Comparison of ENCODE assay signal across 20 cellular contexts in the genomic region with DNA sequence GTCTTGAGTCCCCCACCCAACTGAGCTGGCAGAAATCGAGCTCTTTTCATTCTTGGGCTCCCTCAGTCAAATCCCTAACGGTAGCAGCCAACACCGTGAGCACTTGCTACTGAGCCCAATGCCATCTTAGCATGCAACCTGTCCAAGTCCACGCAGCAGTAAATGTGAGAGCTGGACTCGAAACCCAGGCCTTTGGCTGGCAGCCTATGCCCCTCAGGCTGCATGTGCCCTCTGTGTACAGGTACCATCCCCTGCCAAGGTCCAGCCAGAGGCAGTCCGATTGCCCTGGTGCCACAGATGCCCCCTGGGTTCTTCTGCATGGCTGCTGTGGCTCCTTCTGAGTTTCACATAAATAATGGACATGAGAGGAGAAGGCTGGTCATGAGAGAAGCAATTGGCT. TPM values are rescaled to one million over a fixed set of nuclear protein-coding genes. Genes with fewer than 3 reads are reported as not detected.
DNase-seq lines count a peak whose midpoint lies in the region; ATAC-seq, FAIRE-seq and TF ChIP-seq lines count a peak whose summit lies in the region.
"Had no signal": no experiment of that assay in that cellular context is flagged by ENCODE, and none has a peak within 500 bp of the region (broad histone marks: within the 10 kb centered on the region; RNA-seq: fewer than 3 reads in every experiment).

No MANE protein-coding gene starts in this region.

- H3K4me3 ChIP-seq in effector memory CD4-positive, alpha-beta T cell (ENCODE audit: insufficient read depth, low read depth, low read length, poor library complexity, severe bottlenecking), result no peak overlapping the region
- H3K4me3 ChIP-seq in spleen, result peak overlapping the region in 1 of 8 donors; percentile 60
- H3K4me3 ChIP-seq in dorsolateral prefrontal cortex, result no peak overlapping the region

- H3K36me3 Mint-ChIP-seq in activated CD4-positive, alpha-beta T cell treated with anti-CD3 and anti-CD28 coated beads, Interleukin-2, amount 10 ng/mL, durations not matched to agents 24 days and 14 days (ENCODE audit: low read depth), result peaks cover 4% of the 10 kb centered on the region
- H3K36me3 Mint-ChIP-seq: activated naive CD8-positive, alpha-beta T cell had no signal

- intact Hi-C loops in activated CD4-positive, alpha-beta T cell treated with anti-CD3 and anti-CD28 coated beads, Interleukin-2, amount 10 ng/mL, durations not matched to agents 24 days and 14 days (cut with micrococcal nuclease), result loop anchor here (10.0 kb wide), 1 partner anchor 1345 kb away; no protein-coding TSS in a partner anchor
- intact Hi-C loops in spleen (cut with DNase I; ENCODE audit: low total_unique reads) (no loop called here), dorsolateral prefrontal cortex (cut with DNase I) (no loop called here)

- peaks cover 6% of the 10 kb centered on the region for H3K27me3 Mint-ChIP-seq in activated CD4-positive, alpha-beta T cell treated with anti-CD3 and anti-CD28 coated beads, Interleukin-2, amount 10 ng/mL, durations not matched to agents 24 days and 14 days

- DNase-seq in activated CD4-positive, alpha-beta T cell treated with anti-CD3 and anti-CD28 coated beads, Interleukin-2, amount 10 ng/mL, durations not matched to agents 24 days and 14 days, result peak; percentile 52
- DNase-seq in activated CD4-positive, alpha-beta T cell treated with anti-CD3 and anti-CD28 coated beads, Interleukin-2, amount 50 U/mL, for 1 hour, result no peak
- DNase-seq in GM12892 (ENCODE audit: insufficient read length) (no peak), spleen (peak; percentile 74), dorsolateral prefrontal cortex (no peak), DMS153 treated with DMSO at 0.1 percent for 48 hours (lab: John Stamatoyannopoulos, UW; ENCODE audit: unreplicated experiment) (no peak)
- no peak for DNase-seq in effector memory CD4-positive, alpha-beta T cell
- DNase-seq: activated CD4-positive, alpha-beta T cell treated with anti-CD3 and anti-CD28 coated beads, Interleukin-2, amount 50 U/mL, for 48 hours; GOT3; kidney; NCI-H1930; NCI-H526 treated with DMSO at 0.1 percent for 48 hours; stimulated activated CD4-positive, alpha-beta T cell treated with anti-CD3 and anti-CD28 coated beads, Interleukin-2, amount 100 ng/mL, for 48 hours had no signal

- no peaks in the 10 kb centered on the region for H3K27me3 ChIP-seq in effector memory CD4-positive, alpha-beta T cell (replicated peaks; ENCODE audit: control insufficient read depth, insufficient read depth, low read length, poor library complexity, severe bottlenecking)
- H3K27me3 ChIP-seq in spleen (replicated peaks in 1 of 7) (no peaks in the 10 kb centered on the region), dorsolateral prefrontal cortex (no peaks in the 10 kb centered on the region)

- no peaks in the 10 kb centered on the region for H3K9me3 ChIP-seq in effector memory CD4-positive, alpha-beta T cell (ENCODE audit: control insufficient read depth, low read length)
- H3K9me3 ChIP-seq in spleen, result no peaks in the 10 kb centered on the region

- H3K4me3 Mint-ChIP-seq in activated CD4-positive, alpha-beta T cell treated with anti-CD3 and anti-CD28 coated beads, Interleukin-2, amount 10 ng/mL, durations not matched to agents 24 days and 14 days, result no peak overlapping the region
- H3K4me3 Mint-ChIP-seq: activated naive CD8-positive, alpha-beta T cell had no signal

- TF ChIP-seq CTCF in spleen (IDR thresholded peaks at IDR 0.05 in 8 of 11, conservative IDR thresholded peaks at IDR 0.05 in 3 of 11) (no peak), dorsolateral prefrontal cortex (IDR thresholded peaks at IDR 0.05 in 54 of 56, conservative IDR thresholded peaks at IDR 0.05 in 2 of 56; ENCODE audit: low read depth in 1 of 56, partially characterized antibody in 56 of 56) (no peak)

- TF ChIP-seq POLR2A in GM12892 (IDR thresholded peaks at IDR 0.05; ENCODE audit: low read depth, low read length), result no peak
- no peak for TF ChIP-seq POLR2A in spleen (IDR thresholded peaks at IDR 0.05)

- no peaks in the 10 kb centered on the region for H3K36me3 ChIP-seq in effector memory CD4-positive, alpha-beta T cell (ENCODE audit: control insufficient read depth, insufficient read depth, low read length)
- no peaks in the 10 kb centered on the region for H3K36me3 ChIP-seq in spleen

- H3K9me3 Mint-ChIP-seq in activated CD4-positive, alpha-beta T cell treated with anti-CD3 and anti-CD28 coated beads, Interleukin-2, amount 10 ng/mL, durations not matched to agents 24 days and 14 days, result peaks cover 1% of the 10 kb centered on the region

- peak; percentile 17 for FAIRE-seq in GM12892 (lab: Jason Lieb, UNC)
- FAIRE-seq: kidney had no signal

- WGBS in spleen, 5 donors, result 84 to 91% (median 90%) methylated on average over 6 of the region's 6 CpGs

- no peak for ATAC-seq in HG03378 (IDR thresholded peaks at IDR 0.05; ENCODE audit: unreplicated experiment)

- H3K4me1 ChIP-seq in effector memory CD4-positive, alpha-beta T cell (ENCODE audit: control insufficient read depth, insufficient read depth, low read length, poor library complexity, severe bottlenecking), result peaks cover 19% of the 10 kb centered on the region
- peaks cover 26 to 81% (median 68%) of the 10 kb centered on the region in 6 donors for H3K4me1 ChIP-seq in spleen

- no peak overlapping the region for H3K27ac Mint-ChIP-seq in activated CD4-positive, alpha-beta T cell treated with anti-CD3 and anti-CD28 coated beads, Interleukin-2, amount 10 ng/mL, durations not matched to agents 24 days and 14 days
- H3K27ac Mint-ChIP-seq: activated naive CD8-positive, alpha-beta T cell had no signal

- peaks cover 47% of the 10 kb centered on the region for H3K4me1 Mint-ChIP-seq in activated CD4-positive, alpha-beta T cell treated with anti-CD3 and anti-CD28 coated beads, Interleukin-2, amount 10 ng/mL, durations not matched to agents 24 days and 14 days

- H3K27ac ChIP-seq in effector memory CD4-positive, alpha-beta T cell (ENCODE audit: insufficient read depth, low read length, poor library complexity, severe bottlenecking), result peak overlapping the region; percentile 68
- H3K27ac ChIP-seq in spleen (peak overlapping the region in 7 of 8 donors; percentile 65 to 90 (median 78)), dorsolateral prefrontal cortex (peak overlapping the region in 17 of 59 donors; percentile 2 to 94 (median 86))

RNA-seq across cellular contexts. Expression of gene TMEM273, which starts 1.2 kb away (rescaled TPM):
- 34.3 and 36.4 TPM in 2 replicates for total RNA-seq in activated CD4-positive, alpha-beta T cell treated with anti-CD3 and anti-CD28 coated beads, Interleukin-2, amount 10 ng/mL, durations not matched to agents 24 days and 14 days
- 28.4 TPM for polyA plus RNA-seq in GM12892 (2012; ENCODE audit: missing spikeins)
- 10 to 100 TPM; 25.6 to 46.9 (median 30.7) TPM for total RNA-seq in spleen
- 10 to 100 TPM; 29.3 to 64.5 (median 52.5) TPM for polyA plus RNA-seq in spleen
- 10 to 100 TPM in 76 of 120 experiments, 1 to 10 TPM in 44; 3.6 to 40.9 (median 12.0) TPM for total RNA-seq in dorsolateral prefrontal cortex
- total RNA-seq: A172, Calu3, renal cortical epithelial cell, RPMI7951 had no signal

RNA-seq across cellular contexts. Expression of gene FAM170B, which starts 55.6 kb away (rescaled TPM):
- not detected in 2 replicates for total RNA-seq in activated CD4-positive, alpha-beta T cell treated with anti-CD3 and anti-CD28 coated beads, Interleukin-2, amount 10 ng/mL, durations not matched to agents 24 days and 14 days
- not detected for polyA plus RNA-seq in GM12892 (2012; ENCODE audit: missing spikeins)
- total RNA-seq in spleen, result not detected
- under 1 TPM in 2 of 3 donors, not detected in 1; 0.05 to 0.06 TPM for polyA plus RNA-seq in spleen
- total RNA-seq in dorsolateral prefrontal cortex, result under 1 TPM in 8 of 120 experiments, not detected in 112; 0.32 to 0.46 (median 0.36) TPM
- total RNA-seq: A172, Calu3, glomerular endothelial cell, kidney, renal cortical epithelial cell, RPMI7951 had no signal

Comparison
In these comparisons a context has a peak if more than half of its experiments do, and no peak if none do; other contexts are left out.
1. DNase-seq: peak in activated CD4-positive, alpha-beta T cell treated with anti-CD3 and anti-CD28 coated beads, Interleukin-2, amount 10 ng/mL, durations not matched to agents 24 days and 14 days (single experiment) and spleen (single experiment); none in activated CD4-positive, alpha-beta T cell treated with anti-CD3 and anti-CD28 coated beads, Interleukin-2, amount 50 U/mL, for 1 hour (single experiment), GM12892 (single experiment), effector memory CD4-positive, alpha-beta T cell (0 of 3), dorsolateral prefrontal cortex (0 of 10) and DMS153 treated with DMSO at 0.1 percent for 48 hours (single experiment).